8 cellular contexts compared by ENCODE assay signal in genomic region chr12:6927379-6927991, GRCh38. TPM values are rescaled to one million over a fixed set of nuclear protein-coding genes. Genes with fewer than 3 reads are reported as not detected.
DNase-seq lines count a peak whose midpoint lies in the region; ATAC-seq, FAIRE-seq and TF ChIP-seq lines count a peak whose summit lies in the region.

ATN1 (plus strand) TSS chr12:6927959; CDS start chr12:6934002, 6,043 bp downstream.

- H3K9me3 Mint-ChIP-seq in activated T-cell treated with anti-CD3 and anti-CD28 coated beads, Interleukin-2, amount 50 U/mL, for 4 hours = no peaks in the 10 kb centered on the region

- H3K36me3 ChIP-seq in muscle layer of colon (ENCODE audit: insufficient read depth, low read length) (peaks cover 8% of the 10 kb centered on the region), tibial nerve (peaks cover 0 to 8% (median 0%) of the 10 kb centered on the region in 3 donors)

- peak within 1 kb of the TSS; percentile 99 for H3K9ac ChIP-seq in muscle layer of colon (ENCODE audit: low read length)

- peak; percentile 56 to 59 for DNase-seq in A549 (ENCODE audit: low read depth in 1 of 2, low spot score in 1 of 2)
- peak; percentile 81 for DNase-seq in GM10266 (ENCODE audit: extremely low spot score)
- peak; percentile 34 for DNase-seq in NCI-H2196 (lab: John Stamatoyannopoulos, UW; ENCODE audit: unreplicated experiment)
- peak; percentile 37 for DNase-seq in activated T-cell treated with anti-CD3 and anti-CD28 coated beads, Interleukin-2, amount 50 U/mL, for 4 hours
- peak; percentile 67 for DNase-seq in fibroblast of mammary gland (ENCODE audit: low read depth)
- peak; percentile 66 to 78 for DNase-seq in tibial nerve (ENCODE audit: low spot score in 2 of 2)

- H3K27ac ChIP-seq in A549 (peak within 1 kb of the TSS; percentile 99 to 100), muscle layer of colon (ENCODE audit: low read depth, low read length) (peak within 1 kb of the TSS; percentile 97), tibial nerve (peak within 1 kb of the TSS; percentile 96 to 99 (median 98))

- ATAC-seq in A549 (peak; percentile 11 to 23; a peak in 5 of 6 replicates), HG02885 (IDR thresholded peaks at IDR 0.05; ENCODE audit: poor library complexity, unreplicated experiment) (no peak)
- peak; percentile 51 to 54 for ATAC-seq in activated T-cell treated with anti-CD3 and anti-CD28 coated beads, Interleukin-2, amount 50 U/mL, for 4 hours

- POLR2A ChIA-PET in A549 (lab: Yijun Ruan, JAX) = interaction anchor here (0.8 to 4.1 kb wide), 7 partner anchors 9 to 60 kb away, joined by 3 to 44 read pairs (median 14); partner anchors contain the start of genes C12orf57, RNU7-1, SPSB2 and TPI1

- H3K9me3 ChIP-seq in A549 = no peaks in the 10 kb centered on the region
- H3K9me3 ChIP-seq in muscle layer of colon (ENCODE audit: low read length) = no peaks in the 10 kb centered on the region
- no peaks in the 10 kb centered on the region for H3K9me3 ChIP-seq in tibial nerve

- FAIRE-seq in A549 (lab: Jason Lieb, UNC) = no peak

- TF ChIP-seq CTCF in A549 (IDR thresholded peaks at IDR 0.05) = no peak
- no peak for TF ChIP-seq CTCF in GM10266 (IDR thresholded peaks at IDR 0.05; ENCODE audit: control insufficient read depth, insufficient read depth, low read depth, missing control alignments)
- TF ChIP-seq CTCF in fibroblast of mammary gland (conservative IDR thresholded peaks at IDR 0.05; ENCODE audit: control insufficient read depth, insufficient read depth, low read depth, low read length) = no peak
- TF ChIP-seq CTCF in tibial nerve (IDR thresholded peaks at IDR 0.05) = peak in 1 of 5 experiments; percentile 10

- peak within 1 kb of the TSS; percentile 90 for H3K4me3 Mint-ChIP-seq in activated T-cell treated with anti-CD3 and anti-CD28 coated beads, Interleukin-2, amount 50 U/mL, for 4 hours

- no peaks in the 10 kb centered on the region for H3K27me3 Mint-ChIP-seq in activated T-cell treated with anti-CD3 and anti-CD28 coated beads, Interleukin-2, amount 50 U/mL, for 4 hours (ENCODE audit: low read depth)

- peaks cover 4% of the 10 kb centered on the region for H3K36me3 Mint-ChIP-seq in activated T-cell treated with anti-CD3 and anti-CD28 coated beads, Interleukin-2, amount 50 U/mL, for 4 hours (ENCODE audit: insufficient read depth)

- CTCF ChIA-PET in A549 (lab: Yijun Ruan, JAX) = interaction anchor here (0.6 to 18.2 kb wide), 7 partner anchors 13 to 103 kb away, joined by 3 to 370 read pairs (median 38); partner anchors contain the start of genes C12orf57, ENO2, PTPN6 and RNU7-1

- peaks cover 50% of the 10 kb centered on the region for H3K4me1 ChIP-seq in A549
- H3K4me1 ChIP-seq in muscle layer of colon (ENCODE audit: insufficient read depth, low read length) = peaks cover 54% of the 10 kb centered on the region
- peaks cover 3 to 73% (median 46%) of the 10 kb centered on the region in 4 donors for H3K4me1 ChIP-seq in tibial nerve

- no peak for TF ChIP-seq RAD21 in A549 (conservative IDR thresholded peaks at IDR 0.05 in 1 of 2, IDR thresholded peaks at IDR 0.05 in 1 of 2)

- H3K27me3 ChIP-seq in muscle layer of colon (ENCODE audit: control insufficient read depth in 1 of 2, insufficient read depth in 2 of 2, low read length in 2 of 2) (no peaks in the 10 kb centered on the region), tibial nerve (no peaks in the 10 kb centered on the region)

- TF ChIP-seq POLR2A in A549 (IDR thresholded peaks at IDR 0.05; ENCODE audit: low read length) = peak; percentile 67
- peak in 1 of 2 donors; percentile 70 for TF ChIP-seq POLR2A in tibial nerve (IDR thresholded peaks at IDR 0.05)

- peaks cover 57% of the 10 kb centered on the region for H3K4me1 Mint-ChIP-seq in activated T-cell treated with anti-CD3 and anti-CD28 coated beads, Interleukin-2, amount 50 U/mL, for 4 hours (ENCODE audit: low read depth)

- H3K4me2 ChIP-seq in A549 = peak within 1 kb of the TSS; percentile 82

- TF ChIP-seq EP300 in A549 (IDR thresholded peaks at IDR 0.05) (no peak), tibial nerve (IDR thresholded peaks at IDR 0.05) (peak in 1 of 2 donors; percentile 90)

- H3K4me3 ChIP-seq in A549 = peak within 1 kb of the TSS; percentile 93
- peak within 1 kb of the TSS; percentile 88 for H3K4me3 ChIP-seq in fibroblast of mammary gland (ENCODE audit: control insufficient read depth, low read depth, low read length)
- peak within 1 kb of the TSS; percentile 86 to 95 for H3K4me3 ChIP-seq in muscle layer of colon (ENCODE audit: low read depth in 1 of 2, low read length in 2 of 2)
- H3K4me3 ChIP-seq in tibial nerve = peak within 1 kb of the TSS; percentile 78 to 96 (median 88)

- 7% methylated on average over 22 of the region's 60 CpGs for WGBS in A549 (ENCODE audit: missing lambda C conversion rate)
- WGBS in tibial nerve, 2 donors = 1% methylated on average over 42 to 47 of the region's 60 CpGs

TF ChIP-seq in A549, 52 proteins besides CTCF, POLR2A, EP300 and RAD21:
- TF ChIP-seq PHF8 (IDR thresholded peaks at IDR 0.05; ENCODE audit: borderline replicate concordance, low read depth) (peak; percentile 48; the same call in 1 of the 2 replicates), JUN (IDR thresholded peaks at IDR 0.05) (peak in 1 of 2 experiments; percentile 39; a peak in 1 of 5 replicates), MAX (IDR thresholded peaks at IDR 0.05) (peak; percentile 54), HEYL (CRISPR knock-in tag; IDR thresholded peaks at IDR 0.05) (no peak), MAZ (IDR thresholded peaks at IDR 0.05; ENCODE audit: borderline replicate concordance, low read depth, low read length) (no peak)
- TF ChIP-seq, protein P1, sequence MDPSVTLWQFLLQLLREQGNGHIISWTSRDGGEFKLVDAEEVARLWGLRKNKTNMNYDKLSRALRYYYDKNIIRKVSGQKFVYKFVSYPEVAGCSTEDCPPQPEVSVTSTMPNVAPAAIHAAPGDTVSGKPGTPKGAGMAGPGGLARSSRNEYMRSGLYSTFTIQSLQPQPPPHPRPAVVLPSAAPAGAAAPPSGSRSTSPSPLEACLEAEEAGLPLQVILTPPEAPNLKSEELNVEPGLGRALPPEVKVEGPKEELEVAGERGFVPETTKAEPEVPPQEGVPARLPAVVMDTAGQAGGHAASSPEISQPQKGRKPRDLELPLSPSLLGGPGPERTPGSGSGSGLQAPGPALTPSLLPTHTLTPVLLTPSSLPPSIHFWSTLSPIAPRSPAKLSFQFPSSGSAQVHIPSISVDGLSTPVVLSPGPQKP (IDR thresholded peaks at IDR 0.05; ENCODE audit: low read depth, low read length) = no peak
- TF ChIP-seq, protein P2, sequence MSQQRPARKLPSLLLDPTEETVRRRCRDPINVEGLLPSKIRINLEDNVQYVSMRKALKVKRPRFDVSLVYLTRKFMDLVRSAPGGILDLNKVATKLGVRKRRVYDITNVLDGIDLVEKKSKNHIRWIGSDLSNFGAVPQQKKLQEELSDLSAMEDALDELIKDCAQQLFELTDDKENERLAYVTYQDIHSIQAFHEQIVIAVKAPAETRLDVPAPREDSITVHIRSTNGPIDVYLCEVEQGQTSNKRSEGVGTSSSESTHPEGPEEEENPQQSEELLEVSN (IDR thresholded peaks at IDR 0.05; ENCODE audit: borderline replicate concordance, low read depth) = peak; percentile 33; the same call in 1 of the 2 replicates

RNA-seq across cellular contexts. Expression of gene ATN1, which starts in this region (rescaled TPM):
- polyA plus RNA-seq in A549 (2011; rRNA removed) (11.3 and 23.1 TPM in 2 replicates), A549 (2017; fragmentation: RNase III; extraction: RNeasy Plus Mini Kit Qiagen cat#74134 plus additional on column Dnase treatment) (40.3 to 51.6 TPM (median 51.2 TPM) in 3 replicates)
- polyA plus RNA-seq in A549 (2012; cell fraction: cytosol; rRNA removed) = 26.7 and 40.3 TPM in 2 replicates
- polyA plus RNA-seq in A549 (2012; cell fraction: nucleus; rRNA removed) = 96.0 and 102 TPM in 2 replicates
- 14.1 and 24.0 TPM in 2 replicates for polyA minus RNA-seq in A549 (2011; rRNA and poly(A)+ RNA removed)
- total RNA-seq in activated T-cell treated with anti-CD3 and anti-CD28 coated beads, Interleukin-2, amount 50 U/mL, for 4 hours = 10 to 100 TPM; 65.8 to 73.9 (median 70.7) TPM
- 100 to 1,000 TPM in 3 of 4 donors, 10 to 100 TPM in 1; 92.2 to 260 (median 123) TPM for total RNA-seq in tibial nerve
